In genomic region chr3:13657660-13658435, GRCh38 we compare ENCODE assay signal across 8 cellular contexts.
A peak's percentile ranks its signal among the peaks of the same experiment; 100 is the strongest.
DNase-seq lines count a peak whose midpoint lies in the region; ATAC-seq and TF ChIP-seq lines count a peak whose summit lies in the region.

No MANE protein-coding gene starts in this region.

- TF ChIP-seq CTCF in HFF-Myc (IDR thresholded peaks at IDR 0.05; ENCODE audit: low read depth, low read length, missing control alignments) (peak; percentile 87), psoas muscle (IDR thresholded peaks at IDR 0.05) (peak; percentile 58)

- peak; percentile 74 to 81 (median 80) for ATAC-seq in psoas muscle
- no peak for ATAC-seq in GM18505 (IDR thresholded peaks at IDR 0.05; ENCODE audit: unreplicated experiment)

- 16% methylated on average over 24 to 25 of the region's 25 CpGs for WGBS in psoas muscle, 3 donors

- intact Hi-C loops in head of caudate nucleus (cut with DNase I) = loop anchor here (5.0 kb wide), 1 partner anchor 224 kb away; the partner anchor contains the start of gene WNT7A
- intact Hi-C loops in psoas muscle (cut with DNase I) = loop anchor here in 1 of 2 donors (2.0 kb wide), 1 partner anchor 225 kb away; no protein-coding TSS in a partner anchor

- DNase-seq in DMS53 (lab: John Stamatoyannopoulos, UW) = peak; percentile 30
- DNase-seq in DMS53 treated with DMSO at 0.1 percent for 48 hours (lab: John Stamatoyannopoulos, UW; ENCODE audit: unreplicated experiment) = no peak
- no peak for DNase-seq in HFF-Myc (ENCODE audit: extremely low read depth, low read depth)
- DNase-seq in RPMI7951 (ENCODE audit: low read depth) = peak; percentile 42
- DNase-seq in activated naive CD4-positive, alpha-beta T cell treated with Interleukin-2 at 50 U/mL for 16 hours = peak; percentile 73
- peak; percentile 20 to 86 (median 74) for DNase-seq in head of caudate nucleus
- peak in 1 of 2 donors; percentile 45 for DNase-seq in psoas muscle

- no peak overlapping the region for H3K27ac ChIP-seq in psoas muscle

- H3K9me3 ChIP-seq in psoas muscle = no peaks in the 10 kb centered on the region

- no peak for TF ChIP-seq POLR2A in GM18505 (IDR thresholded peaks at IDR 0.05; ENCODE audit: borderline replicate concordance, extremely low read depth, insufficient read depth, insufficient read length)

- H3K27me3 ChIP-seq in psoas muscle (ENCODE audit: insufficient read depth in 3 of 3, low read length in 2 of 3) = peaks cover 0 to 30% (median 11%) of the 10 kb centered on the region in 3 donors

- H3K36me3 ChIP-seq in psoas muscle (ENCODE audit: insufficient read depth in 1 of 2, low read depth in 1 of 2) = no peaks in the 10 kb centered on the region

- no peak overlapping the region for H3K4me3 ChIP-seq in HFF-Myc (replicated peaks; ENCODE audit: low read depth, low read length)
- H3K4me3 ChIP-seq in psoas muscle = no peak overlapping the region

- H3K4me1 ChIP-seq in psoas muscle = no peaks in the 10 kb centered on the region

Comparison
In these comparisons a context has a peak if more than half of its experiments do, and no peak if none do; other contexts are left out.
1. DNase-seq: peak in DMS53 (single experiment), RPMI7951 (single experiment), activated naive CD4-positive, alpha-beta T cell treated with Interleukin-2 at 50 U/mL for 16 hours (single experiment) and head of caudate nucleus (42 of 42); none in DMS53 treated with DMSO at 0.1 percent for 48 hours (single experiment) and HFF-Myc (single experiment).